In the genomic region with DNA sequence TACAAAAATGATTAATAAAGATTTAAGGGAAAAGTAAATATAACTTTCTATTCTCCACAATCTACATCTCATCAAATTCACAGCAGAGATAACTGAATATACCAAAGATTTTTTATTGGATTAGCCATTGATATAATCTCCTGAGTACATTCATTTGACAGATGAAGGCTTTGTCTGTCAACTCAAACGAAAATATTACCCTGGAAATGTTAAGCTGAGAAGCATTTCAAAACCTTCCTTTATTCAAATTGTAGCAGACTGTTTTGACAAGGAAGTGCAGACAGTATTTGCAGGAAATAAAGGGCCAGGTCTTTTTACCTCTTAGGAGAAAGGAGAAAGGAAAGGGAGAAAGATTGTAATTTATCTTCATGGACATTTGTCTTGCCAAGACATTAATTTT, we compare ENCODE assay signal across 40 cellular contexts.
"Had no signal": no experiment of that assay in that cellular context is flagged by ENCODE, and none has a peak within 500 bp of the region (broad histone marks: within the 10 kb centered on the region; RNA-seq: fewer than 3 reads in every experiment).

No MANE protein-coding gene starts in this region.

- H3K27me3 Mint-ChIP-seq: activated naive CD4-positive, alpha-beta T cell treated with anti-CD3 and anti-CD28 coated beads, Interleukin-2, amount 10 ng/mL, durations not matched to agents 7 days and 5 days; activated naive CD4-positive, alpha-beta T cell treated with anti-CD3 and anti-CD28 coated beads, Interleukin-2, amount 50 U/mL, for 24 hours; activated naive CD8-positive, alpha-beta T cell; activated naive CD8-positive, alpha-beta T cell treated with anti-CD3 and anti-CD28 coated beads for 36 hours; activated naive CD8-positive, alpha-beta T cell treated with anti-CD3 and anti-CD28 coated beads, Interleukin-2, amount 10 ng/mL, durations not matched to agents 7 days and 5 days; activated naive CD8-positive, alpha-beta T cell treated with anti-CD3 and anti-CD28 coated beads, Interleukin-2, amount 50 U/mL, for 24 hours; activated T-cell treated with anti-CD3 and anti-CD28 coated beads, Interleukin-2, amount 50 U/mL, for 24 hours; activated T-helper 17 cell treated with anti-CD3 and anti-CD28 coated beads, Interleukin-2, amount 50 U/mL, for 72 hours; central memory CD8-positive, alpha-beta T cell had no signal

- H3K4me1 Mint-ChIP-seq: activated naive CD4-positive, alpha-beta T cell treated with anti-CD3 and anti-CD28 coated beads, Interleukin-2, amount 10 ng/mL, durations not matched to agents 7 days and 5 days; activated naive CD4-positive, alpha-beta T cell treated with anti-CD3 and anti-CD28 coated beads, Interleukin-2, amount 50 U/mL, for 24 hours; activated naive CD8-positive, alpha-beta T cell treated with anti-CD3 and anti-CD28 coated beads for 36 hours; activated naive CD8-positive, alpha-beta T cell treated with anti-CD3 and anti-CD28 coated beads, Interleukin-2, amount 10 ng/mL, durations not matched to agents 7 days and 5 days; activated naive CD8-positive, alpha-beta T cell treated with anti-CD3 and anti-CD28 coated beads, Interleukin-2, amount 50 U/mL, for 24 hours; activated T-helper 17 cell treated with anti-CD3 and anti-CD28 coated beads, Interleukin-2, amount 50 U/mL, for 72 hours; central memory CD8-positive, alpha-beta T cell had no signal

- DNase-seq: activated effector memory CD4-positive, alpha-beta T cell treated with anti-CD3 and anti-CD28 coated beads, Interleukin-2, amount 50 U/mL, for 16 hours; activated effector memory CD4-positive, alpha-beta T cell treated with Interleukin-2 at 50 U/mL for 16 hours; activated gamma-delta T cell; activated gamma-delta T cell treated with Interleukin-2 at 50 U/mL for 16 hours; activated naive CD4-positive, alpha-beta T cell; activated naive CD4-positive, alpha-beta T cell treated with anti-CD3 and anti-CD28 coated beads for 36 hours; activated naive CD4-positive, alpha-beta T cell treated with anti-CD3 and anti-CD28 coated beads, Interleukin-2, amount 10 ng/mL, durations not matched to agents 7 days and 5 days; activated naive CD4-positive, alpha-beta T cell treated with anti-CD3 and anti-CD28 coated beads, Interleukin-2, amount 50 U/mL, for 16 hours; activated naive CD4-positive, alpha-beta T cell treated with Interleukin-2 at 50 U/mL for 16 hours; activated naive CD8-positive, alpha-beta T cell treated with anti-CD3 and anti-CD28 coated beads for 36 hours; activated naive CD8-positive, alpha-beta T cell treated with anti-CD3 and anti-CD28 coated beads, Interleukin-2, amount 10 ng/mL, durations not matched to agents 7 days and 5 days; activated naive CD8-positive, alpha-beta T cell treated with anti-CD3 and anti-CD28 coated beads, Interleukin-2, amount 50 U/mL, for 24 hours; activated T-cell treated with anti-CD3 and anti-CD28 coated beads, Interleukin-2, amount 50 U/mL, for 1 hour; activated T-cell treated with anti-CD3 and anti-CD28 coated beads, Interleukin-2, amount 50 U/mL, for 24 hours; activated T-cell treated with anti-CD3 and anti-CD28 coated beads, Interleukin-2, amount 50 U/mL, for 4 hours; activated T-cell treated with anti-CD3 and anti-CD28 coated beads, Interleukin-2, amount 50 U/mL, for 48 hours; activated T-cell treated with anti-CD3 and anti-CD28 coated beads, Interleukin-2, amount 50 U/mL, for 72 hours; adrenal gland; amniotic stem cell; amygdala; anterior cingulate cortex; aorta; body of pancreas; brain microvascular endothelial cell; caudate nucleus; central memory CD4-positive, alpha-beta T cell; cerebellar nuclear complex had no signal

- FAIRE-seq: astrocyte, bronchial epithelial cell had no signal

- H3K27ac ChIP-seq: adrenal gland, ascending aorta, body of pancreas, brain microvascular endothelial cell, breast epithelium, cardiac muscle cell had no signal

- H3K4me3 ChIP-seq: adrenal gland, ascending aorta, body of pancreas, breast epithelium, cardiac muscle cell had no signal

- H3K4me3 Mint-ChIP-seq: activated naive CD4-positive, alpha-beta T cell treated with anti-CD3 and anti-CD28 coated beads for 36 hours; activated naive CD4-positive, alpha-beta T cell treated with anti-CD3 and anti-CD28 coated beads, Interleukin-2, amount 10 ng/mL, durations not matched to agents 7 days and 5 days; activated naive CD4-positive, alpha-beta T cell treated with anti-CD3 and anti-CD28 coated beads, Interleukin-2, amount 50 U/mL, for 24 hours; activated naive CD8-positive, alpha-beta T cell; activated naive CD8-positive, alpha-beta T cell treated with anti-CD3 and anti-CD28 coated beads for 36 hours; activated naive CD8-positive, alpha-beta T cell treated with anti-CD3 and anti-CD28 coated beads, Interleukin-2, amount 10 ng/mL, durations not matched to agents 7 days and 5 days; activated naive CD8-positive, alpha-beta T cell treated with anti-CD3 and anti-CD28 coated beads, Interleukin-2, amount 50 U/mL, for 24 hours; activated T-cell treated with anti-CD3 and anti-CD28 coated beads, Interleukin-2, amount 50 U/mL, for 24 hours; activated T-cell treated with anti-CD3 and anti-CD28 coated beads, Interleukin-2, amount 50 U/mL, for 4 hours; activated T-cell treated with anti-CD3 and anti-CD28 coated beads, Interleukin-2, amount 50 U/mL, for 72 hours; activated T-helper 1 cell treated with anti-CD3 and anti-CD28 coated beads, Interleukin-12 subunit alpha, Interleukin-12 subunit beta, Interleukin-2, Interleukin-4 antibody, amounts not matched to agents 30 ng/mL and 10 ng/mL and 1 ng/mL, durations not matched to agents 14 hours and 24 hours and 36 hours; activated T-helper 17 cell treated with anti-CD3 and anti-CD28 coated beads, Interleukin-2, amount 50 U/mL, for 72 hours; brain; central memory CD8-positive, alpha-beta T cell had no signal

- ATAC-seq: activated naive CD4-positive, alpha-beta T cell treated with anti-CD3 and anti-CD28 coated beads, Interleukin-2, amount 50 U/mL, for 72 hours; activated naive CD8-positive, alpha-beta T cell treated with anti-CD3 and anti-CD28 coated beads, Interleukin-2, amount 50 U/mL, for 24 hours; activated T-cell treated with anti-CD3 and anti-CD28 coated beads, Interleukin-2, amount 50 U/mL, for 4 hours; activated T-cell treated with anti-CD3 and anti-CD28 coated beads, Interleukin-2, amount 50 U/mL, for 72 hours; activated T-helper 17 cell treated with anti-CD3 and anti-CD28 coated beads, Interleukin-2, amount 50 U/mL, for 72 hours; body of pancreas had no signal

- H3K9me3 Mint-ChIP-seq: activated T-helper 1 cell treated with anti-CD3 and anti-CD28 coated beads, Interleukin-12 subunit alpha, Interleukin-12 subunit beta, Interleukin-2, Interleukin-4 antibody, amounts not matched to agents 30 ng/mL and 10 ng/mL and 1 ng/mL, durations not matched to agents 14 hours and 24 hours and 36 hours had no signal

- H3K9me3 ChIP-seq: adrenal gland, ascending aorta, body of pancreas had no signal

- H3K27me3 ChIP-seq: adrenal gland, ascending aorta, body of pancreas, brain microvascular endothelial cell, breast epithelium, cardiac muscle cell had no signal

- H3K4me1 ChIP-seq: adrenal gland, ascending aorta, body of pancreas, breast epithelium had no signal

- H3K27ac Mint-ChIP-seq: activated naive CD4-positive, alpha-beta T cell treated with anti-CD3 and anti-CD28 coated beads for 36 hours; activated naive CD4-positive, alpha-beta T cell treated with anti-CD3 and anti-CD28 coated beads, Interleukin-2, amount 10 ng/mL, durations not matched to agents 7 days and 5 days; activated naive CD4-positive, alpha-beta T cell treated with anti-CD3 and anti-CD28 coated beads, Interleukin-2, amount 50 U/mL, for 24 hours; activated naive CD4-positive, alpha-beta T cell treated with anti-CD3 and anti-CD28 coated beads, Interleukin-2, amount 50 U/mL, for 72 hours; activated naive CD8-positive, alpha-beta T cell; activated naive CD8-positive, alpha-beta T cell treated with anti-CD3 and anti-CD28 coated beads for 36 hours; activated naive CD8-positive, alpha-beta T cell treated with anti-CD3 and anti-CD28 coated beads, Interleukin-2, amount 10 ng/mL, durations not matched to agents 7 days and 5 days; activated naive CD8-positive, alpha-beta T cell treated with anti-CD3 and anti-CD28 coated beads, Interleukin-2, amount 50 U/mL, for 24 hours; activated T-cell treated with anti-CD3 and anti-CD28 coated beads, Interleukin-2, amount 50 U/mL, for 24 hours; activated T-cell treated with anti-CD3 and anti-CD28 coated beads, Interleukin-2, amount 50 U/mL, for 72 hours; activated T-helper 1 cell treated with anti-CD3 and anti-CD28 coated beads, Interleukin-12 subunit alpha, Interleukin-12 subunit beta, Interleukin-2, Interleukin-4 antibody, amounts not matched to agents 30 ng/mL and 10 ng/mL and 1 ng/mL, durations not matched to agents 14 hours and 24 hours and 36 hours; activated T-helper 17 cell treated with anti-CD3 and anti-CD28 coated beads, Interleukin-2, amount 50 U/mL, for 72 hours; activated T-helper 2 cell treated with anti-CD3 and anti-CD28 coated beads, Interferon-gamma antibody, Interleukin-2, Interleukin-4, amounts not matched to agents 10 μg/mL and 5 μg/mL and 100 μg/mL, durations not matched to agents 14 hours and 24 hours and 36 hours had no signal

- H3K36me3 Mint-ChIP-seq: activated naive CD4-positive, alpha-beta T cell treated with anti-CD3 and anti-CD28 coated beads, Interleukin-2, amount 10 ng/mL, durations not matched to agents 7 days and 5 days; activated naive CD4-positive, alpha-beta T cell treated with anti-CD3 and anti-CD28 coated beads, Interleukin-2, amount 50 U/mL, for 24 hours; activated naive CD8-positive, alpha-beta T cell; activated naive CD8-positive, alpha-beta T cell treated with anti-CD3 and anti-CD28 coated beads for 36 hours; activated naive CD8-positive, alpha-beta T cell treated with anti-CD3 and anti-CD28 coated beads, Interleukin-2, amount 10 ng/mL, durations not matched to agents 7 days and 5 days had no signal

- H3K36me3 ChIP-seq: adrenal gland, ascending aorta, brain microvascular endothelial cell, breast epithelium, cardiac muscle cell had no signal
